ENCODE assay signal across 34 cellular contexts in genomic region chr4:177187371-177187770, GRCh38.
"Had no signal": no experiment of that assay in that cellular context is flagged by ENCODE, and none has a peak within 500 bp of the region (broad histone marks: within the 10 kb centered on the region; RNA-seq: fewer than 3 reads in every experiment).

No MANE protein-coding gene starts in this region.

- H3K27me3 Mint-ChIP-seq: activated CD4-positive, alpha-beta memory T cell treated with anti-CD3 and anti-CD28 coated beads, Interleukin-2, amount 10 ng/mL, durations not matched to agents 7 days and 5 days; activated CD4-positive, alpha-beta T cell treated with anti-CD3 and anti-CD28 coated beads for 36 hours; activated CD4-positive, alpha-beta T cell treated with anti-CD3 and anti-CD28 coated beads, Interleukin-2, amount 10 ng/mL, durations not matched to agents 7 days and 5 days; activated CD8-positive, alpha-beta memory T cell treated with anti-CD3 and anti-CD28 coated beads, Interleukin-2, amount 10 ng/mL, durations not matched to agents 7 days and 5 days; activated naive CD4-positive, alpha-beta T cell treated with anti-CD3 and anti-CD28 coated beads, Interleukin-2, amount 10 ng/mL, durations not matched to agents 7 days and 5 days; activated naive CD4-positive, alpha-beta T cell treated with anti-CD3 and anti-CD28 coated beads, Interleukin-2, amount 50 U/mL, for 24 hours; activated naive CD8-positive, alpha-beta T cell; activated naive CD8-positive, alpha-beta T cell treated with anti-CD3 and anti-CD28 coated beads, Interleukin-2, amount 10 ng/mL, durations not matched to agents 7 days and 5 days; activated naive CD8-positive, alpha-beta T cell treated with anti-CD3 and anti-CD28 coated beads, Interleukin-2, amount 50 U/mL, for 24 hours; activated T-cell treated with anti-CD3 and anti-CD28 coated beads, Interleukin-2, amount 50 U/mL, for 24 hours had no signal

- H3K4me1 Mint-ChIP-seq: activated CD4-positive, alpha-beta memory T cell treated with anti-CD3 and anti-CD28 coated beads, Interleukin-2, amount 10 ng/mL, durations not matched to agents 7 days and 5 days; activated CD4-positive, alpha-beta T cell treated with anti-CD3 and anti-CD28 coated beads for 36 hours; activated CD4-positive, alpha-beta T cell treated with anti-CD3 and anti-CD28 coated beads, Interleukin-2, amount 10 ng/mL, durations not matched to agents 7 days and 5 days; activated CD8-positive, alpha-beta memory T cell treated with anti-CD3 and anti-CD28 coated beads, Interleukin-2, amount 10 ng/mL, durations not matched to agents 7 days and 5 days; activated naive CD4-positive, alpha-beta T cell treated with anti-CD3 and anti-CD28 coated beads, Interleukin-2, amount 10 ng/mL, durations not matched to agents 7 days and 5 days; activated naive CD4-positive, alpha-beta T cell treated with anti-CD3 and anti-CD28 coated beads, Interleukin-2, amount 50 U/mL, for 24 hours; activated naive CD8-positive, alpha-beta T cell treated with anti-CD3 and anti-CD28 coated beads, Interleukin-2, amount 10 ng/mL, durations not matched to agents 7 days and 5 days; activated naive CD8-positive, alpha-beta T cell treated with anti-CD3 and anti-CD28 coated beads, Interleukin-2, amount 50 U/mL, for 24 hours had no signal

- DNase-seq: activated CD4-positive, alpha-beta memory T cell treated with anti-CD3 and anti-CD28 coated beads, Interleukin-2, amount 10 ng/mL, durations not matched to agents 7 days and 5 days; activated CD4-positive, alpha-beta T cell treated with anti-CD3 and anti-CD28 coated beads for 1 hour; activated CD4-positive, alpha-beta T cell treated with anti-CD3 and anti-CD28 coated beads for 36 hours; activated CD4-positive, alpha-beta T cell treated with anti-CD3 and anti-CD28 coated beads for 48 hours; activated CD4-positive, alpha-beta T cell treated with anti-CD3 and anti-CD28 coated beads, Interleukin-2, amount 10 ng/mL, durations not matched to agents 7 days and 5 days; activated CD4-positive, alpha-beta T cell treated with anti-CD3 and anti-CD28 coated beads, Interleukin-2, amount 50 U/mL, for 48 hours; activated CD4-positive, CD25-positive, alpha-beta regulatory T cell; activated CD8-positive, alpha-beta memory T cell treated with anti-CD3 and anti-CD28 coated beads for 24 hours; activated CD8-positive, alpha-beta memory T cell treated with anti-CD3 and anti-CD28 coated beads, Interleukin-2, amount 10 ng/mL, durations not matched to agents 7 days and 5 days; activated CD8-positive, alpha-beta memory T cell treated with anti-CD3 and anti-CD28 coated beads, Interleukin-2, amount 50 U/mL, for 48 hours; activated CD8-positive, alpha-beta T cell treated with anti-CD3 and anti-CD28 coated beads, Interleukin-2, amount 10 ng/mL, durations not matched to agents 7 days and 5 days; activated effector memory CD4-positive, alpha-beta T cell treated with Interleukin-2 at 50 U/mL for 16 hours; activated gamma-delta T cell; activated naive CD4-positive, alpha-beta T cell treated with anti-CD3 and anti-CD28 coated beads, Interleukin-2, amount 10 ng/mL, durations not matched to agents 7 days and 5 days; activated naive CD4-positive, alpha-beta T cell treated with Interleukin-2 at 50 U/mL for 16 hours; activated naive CD8-positive, alpha-beta T cell treated with anti-CD3 and anti-CD28 coated beads, Interleukin-2, amount 10 ng/mL, durations not matched to agents 7 days and 5 days; activated naive CD8-positive, alpha-beta T cell treated with anti-CD3 and anti-CD28 coated beads, Interleukin-2, amount 50 U/mL, for 24 hours; activated T-cell treated with anti-CD3 and anti-CD28 coated beads, Interleukin-2, amount 50 U/mL, for 24 hours; activated T-cell treated with anti-CD3 and anti-CD28 coated beads, Interleukin-2, amount 50 U/mL, for 48 hours; aorta; body of pancreas; brain microvascular endothelial cell; central memory CD4-positive, alpha-beta T cell; T-helper 1 cell; T-helper 2 cell; T-helper 9 cell had no signal

- H3K4me3 Mint-ChIP-seq: activated CD4-positive, alpha-beta memory T cell treated with anti-CD3 and anti-CD28 coated beads, Interleukin-2, amount 10 ng/mL, durations not matched to agents 7 days and 5 days; activated CD4-positive, alpha-beta T cell treated with anti-CD3 and anti-CD28 coated beads for 36 hours; activated CD4-positive, alpha-beta T cell treated with anti-CD3 and anti-CD28 coated beads, Interleukin-2, amount 10 ng/mL, durations not matched to agents 7 days and 5 days; activated CD8-positive, alpha-beta memory T cell treated with anti-CD3 and anti-CD28 coated beads, Interleukin-2, amount 10 ng/mL, durations not matched to agents 7 days and 5 days; activated CD8-positive, alpha-beta T cell treated with anti-CD3 and anti-CD28 coated beads, Interleukin-2, amount 10 ng/mL, durations not matched to agents 7 days and 5 days; activated naive CD4-positive, alpha-beta T cell treated with anti-CD3 and anti-CD28 coated beads, Interleukin-2, amount 10 ng/mL, durations not matched to agents 7 days and 5 days; activated naive CD4-positive, alpha-beta T cell treated with anti-CD3 and anti-CD28 coated beads, Interleukin-2, amount 50 U/mL, for 24 hours; activated naive CD8-positive, alpha-beta T cell; activated naive CD8-positive, alpha-beta T cell treated with anti-CD3 and anti-CD28 coated beads, Interleukin-2, amount 10 ng/mL, durations not matched to agents 7 days and 5 days; activated naive CD8-positive, alpha-beta T cell treated with anti-CD3 and anti-CD28 coated beads, Interleukin-2, amount 50 U/mL, for 24 hours; activated T-cell treated with anti-CD3 and anti-CD28 coated beads, Interleukin-2, amount 50 U/mL, for 24 hours; T-helper 1 cell treated with Interleukin-12 subunit alpha and Interleukin-12 subunit beta and Interleukin-4 antibody, amounts not matched to agents 30 μg/mL and 1 μg/mL, for 36 hours; T-helper 2 cell treated with Interferon-gamma antibody and Interleukin-4, amounts not matched to agents 5 μg/mL and 100 μg/mL, for 36 hours had no signal

- H3K4me1 ChIP-seq: body of pancreas, breast epithelium had no signal

- H3K27ac ChIP-seq: body of pancreas, brain microvascular endothelial cell, breast epithelium, VCaP had no signal

- H3K9me3 Mint-ChIP-seq: activated CD4-positive, alpha-beta memory T cell treated with anti-CD3 and anti-CD28 coated beads, Interleukin-2, amount 10 ng/mL, durations not matched to agents 7 days and 5 days; activated CD4-positive, alpha-beta T cell treated with anti-CD3 and anti-CD28 coated beads, Interleukin-2, amount 10 ng/mL, durations not matched to agents 7 days and 5 days; activated naive CD4-positive, alpha-beta T cell treated with anti-CD3 and anti-CD28 coated beads, Interleukin-2, amount 10 ng/mL, durations not matched to agents 7 days and 5 days; activated naive CD4-positive, alpha-beta T cell treated with anti-CD3 and anti-CD28 coated beads, Interleukin-2, amount 50 U/mL, for 24 hours; activated naive CD8-positive, alpha-beta T cell treated with anti-CD3 and anti-CD28 coated beads, Interleukin-2, amount 10 ng/mL, durations not matched to agents 7 days and 5 days; activated naive CD8-positive, alpha-beta T cell treated with anti-CD3 and anti-CD28 coated beads, Interleukin-2, amount 50 U/mL, for 24 hours; activated T-cell treated with anti-CD3 and anti-CD28 coated beads, Interleukin-2, amount 50 U/mL, for 24 hours; activated T-helper 2 cell treated with anti-CD3 and anti-CD28 coated beads, Interferon-gamma antibody, Interleukin-2, Interleukin-4, amounts not matched to agents 10 μg/mL and 5 μg/mL and 100 μg/mL, durations not matched to agents 14 hours and 24 hours and 36 hours; T-helper 1 cell treated with Interleukin-12 subunit alpha and Interleukin-12 subunit beta and Interleukin-4 antibody, amounts not matched to agents 30 μg/mL and 1 μg/mL, for 36 hours; T-helper 2 cell treated with Interferon-gamma antibody and Interleukin-4, amounts not matched to agents 5 μg/mL and 100 μg/mL, for 36 hours had no signal

- H3K36me3 Mint-ChIP-seq: activated CD8-positive, alpha-beta memory T cell treated with anti-CD3 and anti-CD28 coated beads, Interleukin-2, amount 10 ng/mL, durations not matched to agents 7 days and 5 days; activated naive CD4-positive, alpha-beta T cell treated with anti-CD3 and anti-CD28 coated beads, Interleukin-2, amount 10 ng/mL, durations not matched to agents 7 days and 5 days; activated naive CD4-positive, alpha-beta T cell treated with anti-CD3 and anti-CD28 coated beads, Interleukin-2, amount 50 U/mL, for 24 hours; activated naive CD8-positive, alpha-beta T cell; activated naive CD8-positive, alpha-beta T cell treated with anti-CD3 and anti-CD28 coated beads, Interleukin-2, amount 10 ng/mL, durations not matched to agents 7 days and 5 days had no signal

- H3K9me3 ChIP-seq: body of pancreas, breast epithelium had no signal

- ATAC-seq: activated CD4-positive, alpha-beta T cell treated with anti-CD3 and anti-CD28 coated beads for 36 hours; activated CD4-positive, CD25-positive, alpha-beta regulatory T cell treated with anti-CD3 and anti-CD28 coated beads, Interleukin-2, amount 50 U/mL, for 24 hours; activated CD8-positive, alpha-beta memory T cell treated with anti-CD3 and anti-CD28 coated beads, Interleukin-2, amount 10 ng/mL, durations not matched to agents 7 days and 5 days; activated CD8-positive, alpha-beta T cell treated with anti-CD3 and anti-CD28 coated beads, Interleukin-2, amount 10 ng/mL, durations not matched to agents 7 days and 5 days; activated naive CD8-positive, alpha-beta T cell treated with anti-CD3 and anti-CD28 coated beads, Interleukin-2, amount 50 U/mL, for 24 hours; body of pancreas had no signal

- H3K36me3 ChIP-seq: brain microvascular endothelial cell, breast epithelium had no signal

- H3K27me3 ChIP-seq: body of pancreas, brain microvascular endothelial cell, breast epithelium had no signal

- H3K4me3 ChIP-seq: body of pancreas, breast epithelium had no signal

- H3K27ac Mint-ChIP-seq: activated CD4-positive, alpha-beta memory T cell treated with anti-CD3 and anti-CD28 coated beads, Interleukin-2, amount 10 ng/mL, durations not matched to agents 7 days and 5 days; activated CD4-positive, alpha-beta T cell treated with anti-CD3 and anti-CD28 coated beads for 36 hours; activated CD4-positive, alpha-beta T cell treated with anti-CD3 and anti-CD28 coated beads, Interleukin-2, amount 10 ng/mL, durations not matched to agents 7 days and 5 days; activated CD8-positive, alpha-beta memory T cell treated with anti-CD3 and anti-CD28 coated beads, Interleukin-2, amount 10 ng/mL, durations not matched to agents 7 days and 5 days; activated CD8-positive, alpha-beta T cell treated with anti-CD3 and anti-CD28 coated beads, Interleukin-2, amount 10 ng/mL, durations not matched to agents 7 days and 5 days; activated naive CD4-positive, alpha-beta T cell treated with anti-CD3 and anti-CD28 coated beads, Interleukin-2, amount 10 ng/mL, durations not matched to agents 7 days and 5 days; activated naive CD4-positive, alpha-beta T cell treated with anti-CD3 and anti-CD28 coated beads, Interleukin-2, amount 50 U/mL, for 24 hours; activated naive CD8-positive, alpha-beta T cell; activated naive CD8-positive, alpha-beta T cell treated with anti-CD3 and anti-CD28 coated beads, Interleukin-2, amount 10 ng/mL, durations not matched to agents 7 days and 5 days; activated naive CD8-positive, alpha-beta T cell treated with anti-CD3 and anti-CD28 coated beads, Interleukin-2, amount 50 U/mL, for 24 hours; activated T-cell treated with anti-CD3 and anti-CD28 coated beads, Interleukin-2, amount 50 U/mL, for 24 hours; activated T-helper 2 cell treated with anti-CD3 and anti-CD28 coated beads, Interferon-gamma antibody, Interleukin-2, Interleukin-4, amounts not matched to agents 10 μg/mL and 5 μg/mL and 100 μg/mL, durations not matched to agents 14 hours and 24 hours and 36 hours; T-helper 1 cell treated with Interleukin-12 subunit alpha and Interleukin-12 subunit beta and Interleukin-4 antibody, amounts not matched to agents 30 μg/mL and 1 μg/mL, for 36 hours; T-helper 2 cell treated with Interferon-gamma antibody and Interleukin-4, amounts not matched to agents 5 μg/mL and 100 μg/mL, for 36 hours had no signal
